In the genomic region with DNA sequence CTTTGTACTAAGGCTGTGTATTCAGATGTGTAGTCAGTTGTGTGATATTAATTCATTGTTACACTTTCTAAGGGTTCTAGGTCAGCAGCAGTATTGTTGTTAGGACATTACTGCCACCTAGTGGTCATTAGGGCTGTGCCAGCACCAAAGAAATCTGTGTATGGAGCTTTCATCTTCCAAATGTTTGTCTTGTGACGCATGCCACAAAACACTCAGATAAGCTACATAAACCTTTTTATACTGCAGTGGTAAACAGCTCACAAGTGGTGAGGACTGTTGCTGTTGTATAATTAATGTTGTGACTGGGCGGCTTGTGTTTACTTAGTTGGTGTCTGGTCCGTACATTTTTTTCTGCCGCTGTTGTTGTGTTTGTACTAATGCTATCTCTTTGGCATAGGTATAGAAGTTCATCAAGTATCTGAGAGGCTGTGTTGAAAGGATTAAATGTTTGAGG, we compare ENCODE assay signal across 1 cellular context.
TF ChIP-seq lines count a peak whose summit lies in the region.

No MANE protein-coding gene starts in this region.

TF ChIP-seq in GM23338, 12 proteins besides CTCF, POLR2A, EP300 and RAD21 (continued from another document):
- TF ChIP-seq, protein P1, sequence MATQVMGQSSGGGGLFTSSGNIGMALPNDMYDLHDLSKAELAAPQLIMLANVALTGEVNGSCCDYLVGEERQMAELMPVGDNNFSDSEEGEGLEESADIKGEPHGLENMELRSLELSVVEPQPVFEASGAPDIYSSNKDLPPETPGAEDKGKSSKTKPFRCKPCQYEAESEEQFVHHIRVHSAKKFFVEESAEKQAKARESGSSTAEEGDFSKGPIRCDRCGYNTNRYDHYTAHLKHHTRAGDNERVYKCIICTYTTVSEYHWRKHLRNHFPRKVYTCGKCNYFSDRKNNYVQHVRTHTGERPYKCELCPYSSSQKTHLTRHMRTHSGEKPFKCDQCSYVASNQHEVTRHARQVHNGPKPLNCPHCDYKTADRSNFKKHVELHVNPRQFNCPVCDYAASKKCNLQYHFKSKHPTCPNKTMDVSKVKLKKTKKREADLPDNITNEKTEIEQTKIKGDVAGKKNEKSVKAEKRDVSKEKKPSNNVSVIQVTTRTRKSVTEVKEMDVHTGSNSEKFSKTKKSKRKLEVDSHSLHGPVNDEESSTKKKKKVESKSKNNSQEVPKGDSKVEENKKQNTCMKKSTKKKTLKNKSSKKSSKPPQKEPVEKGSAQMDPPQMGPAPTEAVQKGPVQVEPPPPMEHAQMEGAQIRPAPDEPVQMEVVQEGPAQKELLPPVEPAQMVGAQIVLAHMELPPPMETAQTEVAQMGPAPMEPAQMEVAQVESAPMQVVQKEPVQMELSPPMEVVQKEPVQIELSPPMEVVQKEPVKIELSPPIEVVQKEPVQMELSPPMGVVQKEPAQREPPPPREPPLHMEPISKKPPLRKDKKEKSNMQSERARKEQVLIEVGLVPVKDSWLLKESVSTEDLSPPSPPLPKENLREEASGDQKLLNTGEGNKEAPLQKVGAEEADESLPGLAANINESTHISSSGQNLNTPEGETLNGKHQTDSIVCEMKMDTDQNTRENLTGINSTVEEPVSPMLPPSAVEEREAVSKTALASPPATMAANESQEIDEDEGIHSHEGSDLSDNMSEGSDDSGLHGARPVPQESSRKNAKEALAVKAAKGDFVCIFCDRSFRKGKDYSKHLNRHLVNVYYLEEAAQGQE (IDR thresholded peaks at IDR 0.05; ENCODE audit: unreplicated experiment), result no peak
- no peak for TF ChIP-seq NANOG (IDR thresholded peaks at IDR 0.05; ENCODE audit: borderline replicate concordance)
- no peak for TF ChIP-seq EZH2 (IDR thresholded peaks at IDR 0.05; ENCODE audit: low read depth, unreplicated experiment)
- TF ChIP-seq STAT1 (IDR thresholded peaks at IDR 0.05; ENCODE audit: unreplicated experiment), result no peak
- no peak for TF ChIP-seq ZNF331 (CRISPR knock-in tag; IDR thresholded peaks at IDR 0.05; ENCODE audit: low read depth)
- TF ChIP-seq EZH2phosphoT487 (IDR thresholded peaks at IDR 0.05; ENCODE audit: unreplicated experiment), result no peak
- no peak for TF ChIP-seq ETS1 (IDR thresholded peaks at IDR 0.05)
TF ChIP-seq in GM23338: peak in this region for 0.
